8 cellular contexts compared by ENCODE assay signal in genomic region chr16:15144781-15145417, GRCh38. TPM values are rescaled to one million over a fixed set of nuclear protein-coding genes. Genes with fewer than 3 reads are reported as not detected.
DNase-seq lines count a peak whose midpoint lies in the region; ATAC-seq, FAIRE-seq and TF ChIP-seq lines count a peak whose summit lies in the region.
"Not testable (repeated sequence)": the region's sequence is repeated elsewhere in the genome, so short reads cannot be mapped to it uniquely, and the experiment has no call there.

No MANE protein-coding gene starts in this region.

- H3K4me3 ChIP-seq in GM23338 (peak overlapping the region; percentile 32; the same call in 1 of the 2 replicates), fibroblast of the aortic adventitia (ENCODE audit: low read depth, low read length) (peak overlapping the region; percentile 22)
- not testable (repeated sequence) for H3K4me3 ChIP-seq in keratinocyte (ENCODE audit: control insufficient read depth in 2 of 3, extremely low read depth in 1 of 3, insufficient read depth in 2 of 3, low read depth in 1 of 3, low read length in 3 of 3); skeletal muscle satellite cell (ENCODE audit: low read length)

- dilution Hi-C loops in keratinocyte (cut with MboI; ENCODE audit: extremely low pct_ligation_motif_present, low sequenced_read_pairs): not testable (repeated sequence)

- H3K9me1 ChIP-seq in keratinocyte (ENCODE audit: control insufficient read depth, extremely low read depth, insufficient read depth, low read length): not testable (repeated sequence)

- H3K9me3 ChIP-seq in keratinocyte (ENCODE audit: control insufficient read depth, low read depth, low read length); skeletal muscle satellite cell (replicated peaks; ENCODE audit: low read length): not testable (repeated sequence)

- H3K27ac Mint-ChIP-seq in GM23338: peak overlapping the region; percentile 89
- H3K27ac Mint-ChIP-seq in nephron: peak overlapping the region; percentile 29 to 72 (median 64)
- H3K27ac Mint-ChIP-seq in type B pancreatic cell: peak overlapping the region; percentile 61

- H4K20me1 ChIP-seq in GM23338 (replicated peaks; ENCODE audit: insufficient read depth); keratinocyte (ENCODE audit: control insufficient read depth, extremely low read depth, insufficient read depth, low read length): not testable (repeated sequence)

- not testable (repeated sequence) for FAIRE-seq in keratinocyte (lab: Jason Lieb, UNC)

- DNase-seq in GM23338 (ENCODE audit: low spot score); fibroblast of the aortic adventitia (ENCODE audit: low read depth); keratinocyte (ENCODE audit: low read depth, low spot score); type B pancreatic cell (ENCODE audit: extremely low spot score, unreplicated experiment): not testable (repeated sequence)
- DNase-seq in SHP77 treated with DMSO at 0.1 percent for 48 hours (lab: John Stamatoyannopoulos, UW): peak; percentile 24
- peak in 1 of 61 donors; percentile 34 for DNase-seq in caudate nucleus (lab: John Stamatoyannopoulos, UW)

- H3K4me3 Mint-ChIP-seq in GM23338 (peak overlapping the region; percentile 36), nephron (peak overlapping the region in 1 of 3 experiments; percentile 56), type B pancreatic cell (peak overlapping the region; percentile 75)

- H3F3A ChIP-seq in GM23338 (replicated peaks; ENCODE audit: low read depth): not testable (repeated sequence)

- not testable (repeated sequence) for H3K36me3 Mint-ChIP-seq in GM23338 (ENCODE audit: low read depth); nephron (ENCODE audit: low read depth); type B pancreatic cell

- H3K9ac ChIP-seq in keratinocyte (ENCODE audit: control insufficient read depth, extremely low read depth, insufficient read depth, low read length) (peak overlapping the region; percentile 54), skeletal muscle satellite cell (ENCODE audit: low read depth, low read length) (peak overlapping the region; percentile 70)

- not testable (repeated sequence) for TF ChIP-seq CTCF in GM23338 (conservative IDR thresholded peaks at IDR 0.05; ENCODE audit: low read depth in 2 of 2); fibroblast of the aortic adventitia (IDR thresholded peaks at IDR 0.05; ENCODE audit: insufficient read depth, low read length); keratinocyte (optimal IDR thresholded peaks at IDR 0.05 in 1 of 3, IDR thresholded peaks at IDR 0.05 in 1 of 3, conservative IDR thresholded peaks at IDR 0.05 in 1 of 3; ENCODE audit: extremely low read depth in 1 of 3, insufficient read depth in 2 of 3, low read length in 3 of 3); nephron (IDR thresholded peaks at IDR 0.05; ENCODE audit: unreplicated experiment in 3 of 3); type B pancreatic cell (conservative IDR thresholded peaks at IDR 0.05)

- H3K27me3 ChIP-seq in GM23338 (ENCODE audit: insufficient read depth); keratinocyte (ENCODE audit: control insufficient read depth, extremely low read depth, insufficient read depth, low read length); skeletal muscle satellite cell (ENCODE audit: control insufficient read depth, insufficient read depth, low read length): not testable (repeated sequence)

- H3K4me1 ChIP-seq in GM23338 (ENCODE audit: insufficient read depth) (peaks cover 10% of the 10 kb centered on the region; the same call in 1 of the 2 replicates), keratinocyte (ENCODE audit: control insufficient read depth, extremely low read depth, insufficient read depth, low read length) (peaks cover 58% of the 10 kb centered on the region), skeletal muscle satellite cell (ENCODE audit: control insufficient read depth, insufficient read depth, low read length) (peaks cover 61% of the 10 kb centered on the region)

- H3K36me3 ChIP-seq in GM23338 (ENCODE audit: insufficient read depth); keratinocyte (ENCODE audit: control insufficient read depth in 2 of 2, extremely low read depth in 1 of 2, insufficient read depth in 2 of 2, low read length in 2 of 2); skeletal muscle satellite cell (ENCODE audit: insufficient read depth, low read length): not testable (repeated sequence)

- not testable (repeated sequence) for ATAC-seq in GM23338

- H3K27me3 Mint-ChIP-seq in GM23338 (ENCODE audit: insufficient read depth, low read depth, poor library complexity): peaks cover 16% of the 10 kb centered on the region
- H3K27me3 Mint-ChIP-seq in nephron (ENCODE audit: low read depth); type B pancreatic cell: not testable (repeated sequence)

- not testable (repeated sequence) for H3K27ac ChIP-seq in GM23338 (ENCODE audit: low read depth)
- H3K27ac ChIP-seq in caudate nucleus (ENCODE audit: low read depth, low read length): peak overlapping the region; percentile 40
- peak overlapping the region; percentile 58 for H3K27ac ChIP-seq in keratinocyte (ENCODE audit: control insufficient read depth, insufficient read depth, low read length)

- H3K79me2 ChIP-seq in GM23338 (replicated peaks; ENCODE audit: insufficient read depth) (peaks cover 77% of the 10 kb centered on the region), keratinocyte (ENCODE audit: control insufficient read depth, insufficient read depth, low read length) (peaks cover 35% of the 10 kb centered on the region)

- not testable (repeated sequence) for H3K9me2 ChIP-seq in GM23338 (ENCODE audit: insufficient read depth)

- H3K4me2 ChIP-seq in GM23338 (peak overlapping the region; percentile 70), keratinocyte (ENCODE audit: control insufficient read depth, extremely low read depth, insufficient read depth, low read depth, low read length) (peak overlapping the region; percentile 54), skeletal muscle satellite cell (ENCODE audit: low read length) (peak overlapping the region; percentile 75)

- H3K4me1 Mint-ChIP-seq in GM23338: peaks cover 34% of the 10 kb centered on the region
- peaks cover 12% of the 10 kb centered on the region for H3K4me1 Mint-ChIP-seq in nephron
- H3K4me1 Mint-ChIP-seq in type B pancreatic cell (ENCODE audit: unreplicated experiment): not testable (repeated sequence)

- not testable (repeated sequence) for H3K9me3 Mint-ChIP-seq in GM23338, nephron, type B pancreatic cell

- not testable (repeated sequence) for H2AFZ ChIP-seq in GM23338; keratinocyte (ENCODE audit: control insufficient read depth, low read length)

RNA-seq across cellular contexts. Expression of gene RRN3, which starts 50.8 kb away (rescaled TPM):
- 38.6 and 41.5 TPM in 2 replicates for total RNA-seq in GM23338 (2014; rRNA removed; shearing (Covaris generic))
- 13.8 and 15.4 TPM in 2 replicates for polyA plus RNA-seq in GM23338 (2016; fragmentation: Nextera tagmentation; extraction: Ambion mirVana)
- 26.1 and 27.9 TPM in 2 replicates for total RNA-seq in fibroblast of the aortic adventitia (ENCODE audit: low replicate concordance)
- polyA plus RNA-seq in keratinocyte: 40.7 to 60.3 TPM (median 53.1 TPM) in 3 replicates
- 39.3 TPM for polyA plus RNA-seq in keratinocyte (2011; ENCODE audit: low read depth)
- polyA plus RNA-seq in keratinocyte (2011; cell fraction: cytosol; rRNA removed): 28.6 and 54.5 TPM in 2 replicates
- 58.2 and 67.4 TPM in 2 replicates for polyA plus RNA-seq in keratinocyte (2011; cell fraction: nucleus; rRNA removed)
- polyA plus RNA-seq in keratinocyte (2012; ENCODE audit: low replicate concordance): 29.2 and 30.9 TPM in 2 replicates
- polyA minus RNA-seq in keratinocyte: 27.3 to 74.1 TPM (median 65.7 TPM) in 3 replicates
- polyA minus RNA-seq in keratinocyte (2011; cell fraction: cytosol; rRNA and poly(A)+ RNA removed): 44.7 TPM
- polyA minus RNA-seq in keratinocyte (2011; cell fraction: nucleus; rRNA and poly(A)+ RNA removed): 42.6 and 79.0 TPM in 2 replicates
- total RNA-seq in skeletal muscle satellite cell (2012; rRNA removed): 29.7 and 37.5 TPM in 2 replicates
- total RNA-seq in type B pancreatic cell (ENCODE audit: low replicate concordance): 29.9 and 35.7 TPM in 2 replicates
